24 cellular contexts compared by ENCODE assay signal in the genomic region with DNA sequence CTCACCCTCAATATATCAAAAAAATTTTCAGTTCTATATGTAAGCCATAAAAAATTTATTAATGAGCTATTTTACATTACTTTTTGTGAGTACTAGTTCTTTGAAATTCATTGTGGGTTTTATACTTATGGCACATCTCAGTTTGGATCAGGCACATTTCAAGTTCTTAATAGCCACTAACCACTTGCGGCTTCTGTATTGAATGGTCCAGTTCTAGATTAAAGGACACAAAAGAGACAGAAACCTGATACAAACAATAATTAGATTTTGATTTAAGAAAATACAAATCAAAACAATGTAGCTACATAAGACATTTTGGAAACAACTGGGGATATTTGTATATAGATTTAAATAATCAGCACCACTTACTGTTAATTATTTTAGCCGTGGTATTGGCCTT.
"Had no signal": no experiment of that assay in that cellular context is flagged by ENCODE, and none has a peak within 500 bp of the region (broad histone marks: within the 10 kb centered on the region; RNA-seq: fewer than 3 reads in every experiment).

No MANE protein-coding gene starts in this region.

- H3K27ac Mint-ChIP-seq: activated CD4-positive, alpha-beta memory T cell treated with anti-CD3 and anti-CD28 coated beads for 36 hours; activated CD4-positive, alpha-beta T cell treated with anti-CD3 and anti-CD28 coated beads, Interleukin-2, amount 10 ng/mL, durations not matched to agents 7 days and 5 days; activated naive CD4-positive, alpha-beta T cell treated with anti-CD3 and anti-CD28 coated beads for 36 hours; activated naive CD8-positive, alpha-beta T cell; activated T-helper 17 cell treated with anti-CD3 and anti-CD28 coated beads, Interleukin-2, amount 50 U/mL, for 72 hours; T-cell had no signal

- FAIRE-seq: RCC 7860 had no signal

- DNase-seq: activated CD4-positive, alpha-beta memory T cell treated with anti-CD3 and anti-CD28 coated beads for 36 hours; activated CD4-positive, alpha-beta T cell treated with anti-CD3 and anti-CD28 coated beads, Interleukin-2, amount 10 ng/mL, durations not matched to agents 7 days and 5 days; activated CD4-positive, CD25-positive, alpha-beta regulatory T cell; activated gamma-delta T cell; activated naive CD4-positive, alpha-beta T cell treated with anti-CD3 and anti-CD28 coated beads for 36 hours; activated T-cell treated with anti-CD3 and anti-CD28 coated beads for 4 hours; activated T-cell treated with anti-CD3 and anti-CD28 coated beads, Interleukin-2, amount 50 U/mL, for 48 hours; brain microvascular endothelial cell; MV-4-11; NCI-H1092 treated with DMSO at 0.1 percent for 48 hours; NCI-H1417 treated with DMSO at 0.1 percent for 48 hours; NCI-H1694; NCI-H2029 treated with DMSO at 0.1 percent for 48 hours; NCI-H446; SHP77 treated with DMSO at 0.1 percent for 48 hours; T-cell had no signal

- H3K27ac ChIP-seq: brain microvascular endothelial cell, cardiac muscle cell, KMS-11, SK-N-MC, VCaP had no signal

- H3K4me2 ChIP-seq: KMS-11 had no signal

- H3K4me3 ChIP-seq: cardiac muscle cell, MG63, SK-N-MC had no signal

- H3K36me3 Mint-ChIP-seq: activated CD4-positive, alpha-beta memory T cell treated with anti-CD3 and anti-CD28 coated beads for 36 hours; activated naive CD8-positive, alpha-beta T cell; T-cell had no signal

- H3K4me1 Mint-ChIP-seq: activated CD4-positive, alpha-beta T cell treated with anti-CD3 and anti-CD28 coated beads, Interleukin-2, amount 10 ng/mL, durations not matched to agents 7 days and 5 days; T-cell had no signal

- H3K4me3 Mint-ChIP-seq: activated CD4-positive, alpha-beta memory T cell treated with anti-CD3 and anti-CD28 coated beads for 36 hours; activated CD4-positive, alpha-beta T cell treated with anti-CD3 and anti-CD28 coated beads, Interleukin-2, amount 10 ng/mL, durations not matched to agents 7 days and 5 days; activated naive CD4-positive, alpha-beta T cell treated with anti-CD3 and anti-CD28 coated beads for 36 hours; activated naive CD8-positive, alpha-beta T cell; activated T-helper 17 cell treated with anti-CD3 and anti-CD28 coated beads, Interleukin-2, amount 50 U/mL, for 72 hours; T-cell had no signal

- H3K27me3 ChIP-seq: brain microvascular endothelial cell, cardiac muscle cell, MG63 had no signal

- H3K9ac ChIP-seq: KMS-11 had no signal

- H3K9me3 ChIP-seq: MG63 had no signal

- H3K36me3 ChIP-seq: brain microvascular endothelial cell, cardiac muscle cell, MG63 had no signal

- H3K27me3 Mint-ChIP-seq: activated CD4-positive, alpha-beta memory T cell treated with anti-CD3 and anti-CD28 coated beads for 36 hours; activated T-helper 17 cell treated with anti-CD3 and anti-CD28 coated beads, Interleukin-2, amount 50 U/mL, for 72 hours; T-cell had no signal

- ATAC-seq: T-cell had no signal
